ENCODE assay signal across 23 cellular contexts in the genomic region with DNA sequence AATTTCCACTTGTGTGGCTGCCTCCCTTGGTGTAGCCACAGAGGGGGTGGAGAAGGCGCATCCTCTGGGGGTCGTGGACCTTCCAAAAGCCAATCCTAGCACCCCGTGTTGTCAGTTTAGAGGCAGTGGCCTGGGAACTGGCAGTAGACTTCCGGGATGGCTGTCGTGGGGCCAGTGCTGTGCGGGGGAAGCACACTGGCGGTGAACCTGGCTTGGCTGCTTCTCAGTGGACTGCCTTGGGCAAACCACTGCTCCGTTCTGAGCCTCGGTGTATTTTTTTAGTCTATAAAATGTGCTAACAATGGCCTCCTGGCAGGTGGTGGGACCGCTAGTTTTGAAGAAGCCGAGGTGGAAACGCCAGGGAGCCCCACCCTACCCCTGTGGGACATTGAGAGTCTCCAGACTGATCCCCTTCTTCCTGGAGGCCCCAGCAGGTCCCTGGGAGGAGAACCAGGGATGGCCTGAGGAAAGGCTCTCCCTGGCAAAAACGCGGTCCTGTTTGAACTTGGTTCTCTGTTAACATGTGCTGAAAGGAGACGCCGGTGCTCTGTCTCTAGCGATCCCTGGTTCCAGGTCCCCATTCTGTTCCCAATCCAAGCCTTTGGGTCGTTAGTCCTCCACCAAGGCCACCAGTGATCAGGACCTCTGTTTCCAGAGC.
DNase-seq lines count a peak whose midpoint lies in the region; ATAC-seq, FAIRE-seq and TF ChIP-seq lines count a peak whose summit lies in the region.
"Had no signal": no experiment of that assay in that cellular context is flagged by ENCODE, and none has a peak within 500 bp of the region (broad histone marks: within the 10 kb centered on the region; RNA-seq: fewer than 3 reads in every experiment).

No MANE protein-coding gene starts in this region.

- no peaks in the 10 kb centered on the region for H3K27me3 Mint-ChIP-seq in CD14-positive monocyte (ENCODE audit: low read depth in 3 of 3)
- H3K27me3 Mint-ChIP-seq: brain, T-cell had no signal

- peaks cover 50% of the 10 kb centered on the region for H3K79me2 ChIP-seq in osteoblast (ENCODE audit: insufficient read depth, low read length)

- H3K36me3 ChIP-seq in RWPE2 (ENCODE audit: low read depth): peaks cover 16% of the 10 kb centered on the region
- H3K36me3 ChIP-seq in osteoblast (ENCODE audit: insufficient read depth, low read length): no peaks in the 10 kb centered on the region
- no peaks in the 10 kb centered on the region for H3K36me3 ChIP-seq in pancreas
- H3K36me3 ChIP-seq: Peyer's patch, SJSA1 had no signal

- peaks cover 0 to 1% (median 0%) of the 10 kb centered on the region in 7 donors for H3K9me3 Mint-ChIP-seq in CD14-positive monocyte
- H3K9me3 Mint-ChIP-seq: brain had no signal

- H4K20me1 ChIP-seq in osteoblast (ENCODE audit: insufficient read depth, low read length): peaks cover 62% of the 10 kb centered on the region

- no peak overlapping the region for H3K4me3 ChIP-seq in RWPE2 (ENCODE audit: severe bottlenecking)
- no peak overlapping the region for H3K4me3 ChIP-seq in osteoblast (ENCODE audit: insufficient read depth, low read length)
- no peak overlapping the region for H3K4me3 ChIP-seq in pancreas
- H3K4me3 ChIP-seq: K562, Peyer's patch, SJSA1 had no signal

- TF ChIP-seq CTCF in CD14-positive monocyte (IDR thresholded peaks at IDR 0.05) (no peak), RWPE2 (IDR thresholded peaks at IDR 0.05; ENCODE audit: poor library complexity, severe bottlenecking) (no peak), osteoblast (IDR thresholded peaks at IDR 0.05; ENCODE audit: extremely low read depth, low read depth, low read length) (no peak), pancreas (IDR thresholded peaks at IDR 0.05) (no peak)

- peak overlapping the region; percentile 9 for H3K27ac ChIP-seq in RWPE2 (ENCODE audit: poor library complexity, severe bottlenecking)
- H3K27ac ChIP-seq in osteoblast (ENCODE audit: low read depth, low read length): no peak overlapping the region
- no peak overlapping the region for H3K27ac ChIP-seq in pancreas
- H3K27ac ChIP-seq: Peyer's patch, SJSA1 had no signal

- peak overlapping the region in 4 of 7 donors; percentile 33 to 78 (median 66) for H3K27ac Mint-ChIP-seq in CD14-positive monocyte
- H3K27ac Mint-ChIP-seq: activated CD8-positive, alpha-beta T cell treated with anti-CD3 and anti-CD28 coated beads, Interleukin-2, amount 10 ng/mL, durations not matched to agents 7 days and 5 days; T-cell had no signal

- H3K27me3 ChIP-seq in RWPE2 (ENCODE audit: insufficient read depth, poor library complexity, severe bottlenecking) (no peaks in the 10 kb centered on the region), osteoblast (ENCODE audit: insufficient read depth, low read length) (no peaks in the 10 kb centered on the region), pancreas (no peaks in the 10 kb centered on the region)
- H3K27me3 ChIP-seq: Peyer's patch, SJSA1 had no signal

- ATAC-seq in RWPE2 (ENCODE audit: low read depth) (no peak), esophagus mucosa (peak; percentile 5), pancreas (no peak)
- ATAC-seq: activated CD8-positive, alpha-beta T cell treated with anti-CD3 and anti-CD28 coated beads, Interleukin-2, amount 10 ng/mL, durations not matched to agents 7 days and 5 days; K562; T-cell had no signal

- peaks cover 23 to 45% of the 10 kb centered on the region in 2 donors for H3K36me3 Mint-ChIP-seq in CD14-positive monocyte

- DNase-seq in CD14-positive monocyte (ENCODE audit: low spot score) (no peak), RWPE2 (ENCODE audit: low spot score) (no peak), osteoblast (ENCODE audit: insufficient read length, low spot score, missing footprints) (peak; percentile 55), pancreas (no peak), NCI-H748 treated with DMSO at 0.1 percent for 48 hours (lab: John Stamatoyannopoulos, UW) (no peak), dedifferentiated amniotic fluid mesenchymal stem cell (ENCODE audit: extremely low spot score) (no peak), D341Med (ENCODE audit: low spot score) (no peak)
- DNase-seq: ACHN; activated CD4-positive, CD25-positive, alpha-beta regulatory T cell treated with anti-CD3 and anti-CD28 coated beads, Interleukin-2, amount 50 U/mL, for 72 hours; activated CD8-positive, alpha-beta T cell treated with anti-CD3 and anti-CD28 coated beads, Interleukin-2, amount 10 ng/mL, durations not matched to agents 7 days and 5 days; activated gamma-delta T cell; Calu3; glutamatergic neuron; kidney glomerular epithelial cell; NCI-H1436; NCI-H2107; Peyer's patch; retina; T-cell had no signal

- H2AFZ ChIP-seq in osteoblast (ENCODE audit: low read length): no peak overlapping the region

- H3K9me3 ChIP-seq in RWPE2 (ENCODE audit: severe bottlenecking) (no peaks in the 10 kb centered on the region), osteoblast (ENCODE audit: low read depth, low read length) (no peaks in the 10 kb centered on the region), pancreas (no peaks in the 10 kb centered on the region)
- H3K9me3 ChIP-seq: Peyer's patch, SJSA1 had no signal

- H3K4me1 ChIP-seq in RWPE2 (ENCODE audit: insufficient read depth, poor library complexity, severe bottlenecking): peaks cover 13% of the 10 kb centered on the region
- H3K4me1 ChIP-seq in osteoblast (ENCODE audit: insufficient read depth, low read length): peaks cover 17% of the 10 kb centered on the region
- peaks cover 0 to 4% (median 0%) of the 10 kb centered on the region in 3 donors for H3K4me1 ChIP-seq in pancreas

- WGBS in pancreas, 2 donors: 87 to 88% methylated on average over 18 of the region's 18 CpGs

- peaks cover 3% of the 10 kb centered on the region for H3K4me1 Mint-ChIP-seq in CD14-positive monocyte

- intact Hi-C loops in CD14-positive monocyte (cut with micrococcal nuclease) (no loop called here), pancreas (cut with DNase I) (no loop called here)

- H3K4me3 Mint-ChIP-seq in CD14-positive monocyte: no peak overlapping the region
- H3K4me3 Mint-ChIP-seq: activated CD8-positive, alpha-beta T cell treated with anti-CD3 and anti-CD28 coated beads, Interleukin-2, amount 10 ng/mL, durations not matched to agents 7 days and 5 days; brain; T-cell had no signal

- H3K4me2 ChIP-seq in osteoblast (ENCODE audit: insufficient read depth, low read length): no peak overlapping the region

- no peak for FAIRE-seq in pancreas (lab: Jason Lieb, UNC)
- FAIRE-seq: K562 had no signal
